Comparison of ENCODE assay signal across 10 cellular contexts in the genomic region with DNA sequence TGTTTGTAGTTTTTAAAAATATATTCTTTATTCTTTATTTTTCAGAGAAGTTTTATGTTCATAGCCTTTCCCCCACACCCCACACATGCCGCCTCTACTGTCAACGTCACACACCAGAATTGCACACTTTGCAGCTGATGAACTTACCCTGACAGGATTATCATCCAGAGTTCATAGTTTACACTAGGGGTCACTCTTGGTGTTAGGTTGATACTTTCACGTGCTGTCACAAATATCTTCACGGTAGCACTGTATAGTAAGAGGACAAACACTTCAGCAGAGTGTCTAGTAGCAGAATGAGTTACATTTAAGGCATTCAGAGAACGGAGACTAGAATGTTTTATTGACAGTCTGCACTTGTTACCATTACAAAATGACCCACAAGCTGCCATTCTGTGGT. TPM values are rescaled to one million over a fixed set of nuclear protein-coding genes. Genes with fewer than 3 reads are reported as not detected.
DNase-seq lines count a peak whose midpoint lies in the region; ATAC-seq and TF ChIP-seq lines count a peak whose summit lies in the region.
"Had no signal": no experiment of that assay in that cellular context is flagged by ENCODE, and none has a peak within 500 bp of the region (broad histone marks: within the 10 kb centered on the region; RNA-seq: fewer than 3 reads in every experiment).

No MANE protein-coding gene starts in this region.

- no peaks in the 10 kb centered on the region for H3K36me3 Mint-ChIP-seq in activated T-helper 1 cell treated with anti-CD3 and anti-CD28 coated beads, Interleukin-12 subunit alpha, Interleukin-12 subunit beta, Interleukin-2, Interleukin-4 antibody, amounts not matched to agents 30 ng/mL and 10 ng/mL and 1 ng/mL, durations not matched to agents 14 hours and 24 hours and 36 hours (ENCODE audit: low read depth)

- DNase-seq in DMS53 treated with DMSO at 0.1 percent for 48 hours (lab: John Stamatoyannopoulos, UW; ENCODE audit: unreplicated experiment), result peak; percentile 6
- DNase-seq in HS-27A (ENCODE audit: low read depth), result peak; percentile 22
- DNase-seq in RWPE2 (ENCODE audit: low spot score), result no peak
- no peak for DNase-seq in left lung
- no peak for DNase-seq in activated T-helper 1 cell treated with anti-CD3 and anti-CD28 coated beads, Interleukin-12 subunit alpha, Interleukin-12 subunit beta, Interleukin-2, Interleukin-4 antibody, amounts not matched to agents 30 ng/mL and 10 ng/mL and 1 ng/mL, durations not matched to agents 14 hours and 24 hours and 36 hours (ENCODE audit: low spot score)
- DNase-seq: activated gamma-delta T cell treated with Interleukin-2 at 50 U/mL for 16 hours, SHP77 treated with DMSO at 0.1 percent for 48 hours had no signal

- H3K4me3 Mint-ChIP-seq in activated T-helper 1 cell treated with anti-CD3 and anti-CD28 coated beads, Interleukin-12 subunit alpha, Interleukin-12 subunit beta, Interleukin-2, Interleukin-4 antibody, amounts not matched to agents 30 ng/mL and 10 ng/mL and 1 ng/mL, durations not matched to agents 14 hours and 24 hours and 36 hours, result no peak overlapping the region

- no peak overlapping the region for H3K27ac Mint-ChIP-seq in activated T-helper 1 cell treated with anti-CD3 and anti-CD28 coated beads, Interleukin-12 subunit alpha, Interleukin-12 subunit beta, Interleukin-2, Interleukin-4 antibody, amounts not matched to agents 30 ng/mL and 10 ng/mL and 1 ng/mL, durations not matched to agents 14 hours and 24 hours and 36 hours

- H3K9me3 Mint-ChIP-seq in activated T-helper 1 cell treated with anti-CD3 and anti-CD28 coated beads, Interleukin-12 subunit alpha, Interleukin-12 subunit beta, Interleukin-2, Interleukin-4 antibody, amounts not matched to agents 30 ng/mL and 10 ng/mL and 1 ng/mL, durations not matched to agents 14 hours and 24 hours and 36 hours, result no peaks in the 10 kb centered on the region

- ATAC-seq in RWPE2 (ENCODE audit: low read depth) (no peak), left lung (peak; percentile 94), HG03045 (IDR thresholded peaks at IDR 0.05; ENCODE audit: unreplicated experiment) (no peak), HG03095 (IDR thresholded peaks at IDR 0.05; ENCODE audit: unreplicated experiment) (no peak), GM18868 (IDR thresholded peaks at IDR 0.05; ENCODE audit: unreplicated experiment) (no peak)

- no peaks in the 10 kb centered on the region for H3K4me1 Mint-ChIP-seq in activated T-helper 1 cell treated with anti-CD3 and anti-CD28 coated beads, Interleukin-12 subunit alpha, Interleukin-12 subunit beta, Interleukin-2, Interleukin-4 antibody, amounts not matched to agents 30 ng/mL and 10 ng/mL and 1 ng/mL, durations not matched to agents 14 hours and 24 hours and 36 hours (ENCODE audit: low read depth)

- intact Hi-C loops in left lung (cut with DNase I), result no loop called here
- intact Hi-C loops in activated T-helper 1 cell treated with anti-CD3 and anti-CD28 coated beads, Interleukin-12 subunit alpha, Interleukin-12 subunit beta, Interleukin-2, Interleukin-4 antibody, amounts not matched to agents 30 ng/mL and 10 ng/mL and 1 ng/mL, durations not matched to agents 14 hours and 24 hours and 36 hours (cut with micrococcal nuclease), result no loop called here

- H3K9me3 ChIP-seq in RWPE2 (ENCODE audit: severe bottlenecking) (no peaks in the 10 kb centered on the region), left lung (no peaks in the 10 kb centered on the region)

- H3K4me3 ChIP-seq in RWPE2 (ENCODE audit: severe bottlenecking) (no peak overlapping the region), left lung (no peak overlapping the region)

- H3K27me3 Mint-ChIP-seq in activated T-helper 1 cell treated with anti-CD3 and anti-CD28 coated beads, Interleukin-12 subunit alpha, Interleukin-12 subunit beta, Interleukin-2, Interleukin-4 antibody, amounts not matched to agents 30 ng/mL and 10 ng/mL and 1 ng/mL, durations not matched to agents 14 hours and 24 hours and 36 hours (ENCODE audit: insufficient read depth), result peaks cover 5% of the 10 kb centered on the region

- TF ChIP-seq CTCF in RWPE2 (IDR thresholded peaks at IDR 0.05; ENCODE audit: poor library complexity, severe bottlenecking) (peak; percentile 25), left lung (IDR thresholded peaks at IDR 0.05) (no peak)

- H3K36me3 ChIP-seq in RWPE2 (ENCODE audit: low read depth) (no peaks in the 10 kb centered on the region), left lung (no peaks in the 10 kb centered on the region)

- no peaks in the 10 kb centered on the region for H3K27me3 ChIP-seq in RWPE2 (ENCODE audit: insufficient read depth, poor library complexity, severe bottlenecking)
- H3K27me3 ChIP-seq in left lung, result peaks cover 0 to 20% of the 10 kb centered on the region in 2 donors

- no peaks in the 10 kb centered on the region for H3K4me1 ChIP-seq in RWPE2 (ENCODE audit: insufficient read depth, poor library complexity, severe bottlenecking)
- no peaks in the 10 kb centered on the region for H3K4me1 ChIP-seq in left lung

- H3K27ac ChIP-seq in RWPE2 (ENCODE audit: poor library complexity, severe bottlenecking), result no peak overlapping the region
- H3K27ac ChIP-seq in left lung, result no peak overlapping the region

RNA-seq across cellular contexts. Expression of gene DPPA3, which starts 5.2 kb away (rescaled TPM):
- not detected for total RNA-seq in left lung
- total RNA-seq in activated T-helper 1 cell treated with anti-CD3 and anti-CD28 coated beads, Interleukin-12 subunit alpha, Interleukin-12 subunit beta, Interleukin-2, Interleukin-4 antibody, amounts not matched to agents 30 ng/mL and 10 ng/mL and 1 ng/mL, durations not matched to agents 14 hours and 24 hours and 36 hours, result not detected in 2 replicates

RNA-seq across cellular contexts. Expression of gene GDF3, which starts 20.8 kb away (rescaled TPM):
- under 1 TPM in 1 of 2 donors, not detected in 1; 0.52 TPM for total RNA-seq in left lung
- total RNA-seq in activated T-helper 1 cell treated with anti-CD3 and anti-CD28 coated beads, Interleukin-12 subunit alpha, Interleukin-12 subunit beta, Interleukin-2, Interleukin-4 antibody, amounts not matched to agents 30 ng/mL and 10 ng/mL and 1 ng/mL, durations not matched to agents 14 hours and 24 hours and 36 hours, result not detected in 2 replicates

RNA-seq across cellular contexts. Expression of gene CLEC4C, which starts 30.8 kb away (rescaled TPM):
- total RNA-seq in left lung, result not detected
- total RNA-seq in activated T-helper 1 cell treated with anti-CD3 and anti-CD28 coated beads, Interleukin-12 subunit alpha, Interleukin-12 subunit beta, Interleukin-2, Interleukin-4 antibody, amounts not matched to agents 30 ng/mL and 10 ng/mL and 1 ng/mL, durations not matched to agents 14 hours and 24 hours and 36 hours, result not detected in 2 replicates

RNA-seq across cellular contexts. Expression of gene NANOGNB, which starts 48.6 kb away (rescaled TPM):
- total RNA-seq in left lung, result not detected
- total RNA-seq in activated T-helper 1 cell treated with anti-CD3 and anti-CD28 coated beads, Interleukin-12 subunit alpha, Interleukin-12 subunit beta, Interleukin-2, Interleukin-4 antibody, amounts not matched to agents 30 ng/mL and 10 ng/mL and 1 ng/mL, durations not matched to agents 14 hours and 24 hours and 36 hours, result not detected in 2 replicates

RNA-seq across cellular contexts. Expression of gene APOBEC1, which starts 50.7 kb away (rescaled TPM):
- not detected for total RNA-seq in left lung
- total RNA-seq in activated T-helper 1 cell treated with anti-CD3 and anti-CD28 coated beads, Interleukin-12 subunit alpha, Interleukin-12 subunit beta, Interleukin-2, Interleukin-4 antibody, amounts not matched to agents 30 ng/mL and 10 ng/mL and 1 ng/mL, durations not matched to agents 14 hours and 24 hours and 36 hours, result not detected in 2 replicates

Comparison
In these comparisons a context has a peak if more than half of its experiments do, and no peak if none do; other contexts are left out.
1. DNase-seq: peak in DMS53 treated with DMSO at 0.1 percent for 48 hours (single experiment) and HS-27A (single experiment); none in RWPE2 (single experiment), left lung (0 of 2) and activated T-helper 1 cell treated with anti-CD3 and anti-CD28 coated beads, Interleukin-12 subunit alpha, Interleukin-12 subunit beta, Interleukin-2, Interleukin-4 antibody, amounts not matched to agents 30 ng/mL and 10 ng/mL and 1 ng/mL, durations not matched to agents 14 hours and 24 hours and 36 hours (single experiment).